In the genomic region with DNA sequence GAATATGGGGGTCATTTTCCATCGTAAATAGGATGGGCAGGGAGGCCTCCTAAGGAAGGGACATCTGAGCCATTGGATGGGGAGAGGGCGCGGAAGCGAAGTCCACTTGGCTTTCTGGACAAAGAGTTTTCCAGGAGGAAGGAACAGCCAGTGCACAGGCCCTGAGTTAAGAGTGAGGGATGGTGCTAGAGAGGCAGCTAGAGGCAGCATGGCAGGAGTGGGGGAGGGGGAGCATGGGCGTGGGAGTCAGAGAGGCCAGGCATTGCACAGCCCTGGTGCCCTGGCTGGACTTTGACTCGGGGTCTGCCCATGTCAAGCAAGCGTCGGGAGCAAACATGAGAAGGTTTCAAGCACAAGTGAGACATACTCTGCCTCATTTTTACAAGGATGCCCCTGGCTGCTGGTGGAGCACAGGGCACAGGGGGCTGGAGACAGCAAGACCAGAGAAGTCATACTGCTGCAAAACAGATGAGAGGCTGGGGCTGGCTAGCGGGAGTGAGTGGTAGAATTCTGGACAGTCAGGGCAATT, we compare ENCODE assay signal across 1 cellular context.
TF ChIP-seq lines count a peak whose summit lies in the region.

No MANE protein-coding gene starts in this region.

TF ChIP-seq in HepG2, 621 proteins besides CTCF, POLR2A, EP300 and RAD21 (continued from another document and continues in another):
- TF ChIP-seq, protein P1, sequence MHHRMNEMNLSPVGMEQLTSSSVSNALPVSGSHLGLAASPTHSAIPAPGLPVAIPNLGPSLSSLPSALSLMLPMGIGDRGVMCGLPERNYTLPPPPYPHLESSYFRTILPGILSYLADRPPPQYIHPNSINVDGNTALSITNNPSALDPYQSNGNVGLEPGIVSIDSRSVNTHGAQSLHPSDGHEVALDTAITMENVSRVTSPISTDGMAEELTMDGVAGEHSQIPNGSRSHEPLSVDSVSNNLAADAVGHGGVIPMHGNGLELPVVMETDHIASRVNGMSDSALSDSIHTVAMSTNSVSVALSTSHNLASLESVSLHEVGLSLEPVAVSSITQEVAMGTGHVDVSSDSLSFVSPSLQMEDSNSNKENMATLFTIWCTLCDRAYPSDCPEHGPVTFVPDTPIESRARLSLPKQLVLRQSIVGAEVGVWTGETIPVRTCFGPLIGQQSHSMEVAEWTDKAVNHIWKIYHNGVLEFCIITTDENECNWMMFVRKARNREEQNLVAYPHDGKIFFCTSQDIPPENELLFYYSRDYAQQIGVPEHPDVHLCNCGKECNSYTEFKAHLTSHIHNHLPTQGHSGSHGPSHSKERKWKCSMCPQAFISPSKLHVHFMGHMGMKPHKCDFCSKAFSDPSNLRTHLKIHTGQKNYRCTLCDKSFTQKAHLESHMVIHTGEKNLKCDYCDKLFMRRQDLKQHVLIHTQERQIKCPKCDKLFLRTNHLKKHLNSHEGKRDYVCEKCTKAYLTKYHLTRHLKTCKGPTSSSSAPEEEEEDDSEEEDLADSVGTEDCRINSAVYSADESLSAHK (CRISPR knock-in tag; IDR thresholded peaks at IDR 0.05; ENCODE audit: borderline replicate concordance), result no peak
- no peak for TF ChIP-seq ZNF224 (CRISPR knock-in tag; IDR thresholded peaks at IDR 0.05)
- no peak for TF ChIP-seq KLF11 (CRISPR knock-in tag; IDR thresholded peaks at IDR 0.05)
- no peak for TF ChIP-seq RFXANK (CRISPR knock-in tag; IDR thresholded peaks at IDR 0.05)
- TF ChIP-seq, protein P2, sequence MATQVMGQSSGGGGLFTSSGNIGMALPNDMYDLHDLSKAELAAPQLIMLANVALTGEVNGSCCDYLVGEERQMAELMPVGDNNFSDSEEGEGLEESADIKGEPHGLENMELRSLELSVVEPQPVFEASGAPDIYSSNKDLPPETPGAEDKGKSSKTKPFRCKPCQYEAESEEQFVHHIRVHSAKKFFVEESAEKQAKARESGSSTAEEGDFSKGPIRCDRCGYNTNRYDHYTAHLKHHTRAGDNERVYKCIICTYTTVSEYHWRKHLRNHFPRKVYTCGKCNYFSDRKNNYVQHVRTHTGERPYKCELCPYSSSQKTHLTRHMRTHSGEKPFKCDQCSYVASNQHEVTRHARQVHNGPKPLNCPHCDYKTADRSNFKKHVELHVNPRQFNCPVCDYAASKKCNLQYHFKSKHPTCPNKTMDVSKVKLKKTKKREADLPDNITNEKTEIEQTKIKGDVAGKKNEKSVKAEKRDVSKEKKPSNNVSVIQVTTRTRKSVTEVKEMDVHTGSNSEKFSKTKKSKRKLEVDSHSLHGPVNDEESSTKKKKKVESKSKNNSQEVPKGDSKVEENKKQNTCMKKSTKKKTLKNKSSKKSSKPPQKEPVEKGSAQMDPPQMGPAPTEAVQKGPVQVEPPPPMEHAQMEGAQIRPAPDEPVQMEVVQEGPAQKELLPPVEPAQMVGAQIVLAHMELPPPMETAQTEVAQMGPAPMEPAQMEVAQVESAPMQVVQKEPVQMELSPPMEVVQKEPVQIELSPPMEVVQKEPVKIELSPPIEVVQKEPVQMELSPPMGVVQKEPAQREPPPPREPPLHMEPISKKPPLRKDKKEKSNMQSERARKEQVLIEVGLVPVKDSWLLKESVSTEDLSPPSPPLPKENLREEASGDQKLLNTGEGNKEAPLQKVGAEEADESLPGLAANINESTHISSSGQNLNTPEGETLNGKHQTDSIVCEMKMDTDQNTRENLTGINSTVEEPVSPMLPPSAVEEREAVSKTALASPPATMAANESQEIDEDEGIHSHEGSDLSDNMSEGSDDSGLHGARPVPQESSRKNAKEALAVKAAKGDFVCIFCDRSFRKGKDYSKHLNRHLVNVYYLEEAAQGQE (IDR thresholded peaks at IDR 0.05; ENCODE audit: borderline replicate concordance in 1 of 2, low read depth in 1 of 2, low read length in 2 of 2), result no peak
- TF ChIP-seq, protein P3, sequence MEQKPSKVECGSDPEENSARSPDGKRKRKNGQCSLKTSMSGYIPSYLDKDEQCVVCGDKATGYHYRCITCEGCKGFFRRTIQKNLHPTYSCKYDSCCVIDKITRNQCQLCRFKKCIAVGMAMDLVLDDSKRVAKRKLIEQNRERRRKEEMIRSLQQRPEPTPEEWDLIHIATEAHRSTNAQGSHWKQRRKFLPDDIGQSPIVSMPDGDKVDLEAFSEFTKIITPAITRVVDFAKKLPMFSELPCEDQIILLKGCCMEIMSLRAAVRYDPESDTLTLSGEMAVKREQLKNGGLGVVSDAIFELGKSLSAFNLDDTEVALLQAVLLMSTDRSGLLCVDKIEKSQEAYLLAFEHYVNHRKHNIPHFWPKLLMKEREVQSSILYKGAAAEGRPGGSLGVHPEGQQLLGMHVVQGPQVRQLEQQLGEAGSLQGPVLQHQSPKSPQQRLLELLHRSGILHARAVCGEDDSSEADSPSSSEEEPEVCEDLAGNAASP (CRISPR knock-in tag; IDR thresholded peaks at IDR 0.05; ENCODE audit: borderline replicate concordance), result peak; percentile 74; the same call in 1 of the 2 replicates
- TF ChIP-seq ZNF558 (CRISPR knock-in tag; IDR thresholded peaks at IDR 0.05; ENCODE audit: borderline replicate concordance), result no peak
- TF ChIP-seq, protein P4, sequence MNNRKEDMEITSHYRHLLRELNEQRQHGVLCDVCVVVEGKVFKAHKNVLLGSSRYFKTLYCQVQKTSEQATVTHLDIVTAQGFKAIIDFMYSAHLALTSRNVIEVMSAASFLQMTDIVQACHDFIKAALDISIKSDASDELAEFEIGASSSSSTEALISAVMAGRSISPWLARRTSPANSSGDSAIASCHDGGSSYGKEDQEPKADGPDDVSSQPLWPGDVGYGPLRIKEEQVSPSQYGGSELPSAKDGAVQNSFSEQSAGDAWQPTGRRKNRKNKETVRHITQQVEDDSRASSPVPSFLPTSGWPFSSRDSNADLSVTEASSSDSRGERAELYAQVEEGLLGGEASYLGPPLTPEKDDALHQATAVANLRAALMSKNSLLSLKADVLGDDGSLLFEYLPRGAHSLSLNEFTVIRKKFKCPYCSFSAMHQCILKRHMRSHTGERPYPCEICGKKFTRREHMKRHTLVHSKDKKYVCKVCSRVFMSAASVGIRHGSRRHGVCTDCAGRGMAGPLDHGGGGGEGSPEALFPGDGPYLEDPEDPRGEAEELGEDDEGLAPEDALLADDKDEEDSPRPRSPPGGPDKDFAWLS (CRISPR knock-in tag; IDR thresholded peaks at IDR 0.05; ENCODE audit: borderline replicate concordance), result no peak
- TF ChIP-seq NR2C2 (CRISPR knock-in tag; IDR thresholded peaks at IDR 0.05; ENCODE audit: borderline replicate concordance), result peak; percentile 73
- no peak for TF ChIP-seq ZNF782 (CRISPR knock-in tag; IDR thresholded peaks at IDR 0.05; ENCODE audit: borderline replicate concordance)
- TF ChIP-seq, protein P5, sequence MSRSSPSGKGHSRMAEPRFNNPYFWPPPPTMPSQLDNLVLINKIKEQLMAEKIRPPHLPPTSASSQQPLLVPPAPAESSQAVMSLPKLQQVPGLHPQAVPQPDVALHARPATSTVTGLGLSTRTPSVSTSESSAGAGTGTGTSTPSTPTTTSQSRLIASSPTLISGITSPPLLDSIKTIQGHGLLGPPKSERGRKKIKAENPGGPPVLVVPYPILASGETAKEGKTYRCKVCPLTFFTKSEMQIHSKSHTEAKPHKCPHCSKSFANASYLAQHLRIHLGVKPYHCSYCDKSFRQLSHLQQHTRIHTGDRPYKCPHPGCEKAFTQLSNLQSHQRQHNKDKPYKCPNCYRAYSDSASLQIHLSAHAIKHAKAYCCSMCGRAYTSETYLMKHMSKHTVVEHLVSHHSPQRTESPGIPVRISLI (CRISPR knock-in tag; IDR thresholded peaks at IDR 0.05; ENCODE audit: borderline replicate concordance), result no peak; the same call in 1 of the 2 replicates
- TF ChIP-seq ZNF3 (CRISPR knock-in tag; IDR thresholded peaks at IDR 0.05), result no peak
- TF ChIP-seq JARID2 (CRISPR knock-in tag; IDR thresholded peaks at IDR 0.05; ENCODE audit: insufficient replicate concordance), result no peak
- TF ChIP-seq, protein P6, sequence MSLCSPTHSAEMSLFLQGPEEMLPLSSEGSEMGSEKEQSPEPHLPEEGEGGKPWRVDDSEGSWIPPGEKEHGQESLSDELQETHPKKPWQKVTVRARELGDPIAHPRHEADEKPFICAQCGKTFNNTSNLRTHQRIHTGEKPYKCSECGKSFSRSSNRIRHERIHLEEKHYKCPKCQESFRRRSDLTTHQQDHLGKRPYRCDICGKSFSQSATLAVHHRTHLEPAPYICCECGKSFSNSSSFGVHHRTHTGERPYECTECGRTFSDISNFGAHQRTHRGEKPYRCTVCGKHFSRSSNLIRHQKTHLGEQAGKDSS (CRISPR knock-in tag; IDR thresholded peaks at IDR 0.05; ENCODE audit: borderline replicate concordance, low read depth), result peak; percentile 66; the same call in 1 of the 2 replicates
- TF ChIP-seq ZNF557 (CRISPR knock-in tag; IDR thresholded peaks at IDR 0.05), result no peak
- TF ChIP-seq, protein P7, sequence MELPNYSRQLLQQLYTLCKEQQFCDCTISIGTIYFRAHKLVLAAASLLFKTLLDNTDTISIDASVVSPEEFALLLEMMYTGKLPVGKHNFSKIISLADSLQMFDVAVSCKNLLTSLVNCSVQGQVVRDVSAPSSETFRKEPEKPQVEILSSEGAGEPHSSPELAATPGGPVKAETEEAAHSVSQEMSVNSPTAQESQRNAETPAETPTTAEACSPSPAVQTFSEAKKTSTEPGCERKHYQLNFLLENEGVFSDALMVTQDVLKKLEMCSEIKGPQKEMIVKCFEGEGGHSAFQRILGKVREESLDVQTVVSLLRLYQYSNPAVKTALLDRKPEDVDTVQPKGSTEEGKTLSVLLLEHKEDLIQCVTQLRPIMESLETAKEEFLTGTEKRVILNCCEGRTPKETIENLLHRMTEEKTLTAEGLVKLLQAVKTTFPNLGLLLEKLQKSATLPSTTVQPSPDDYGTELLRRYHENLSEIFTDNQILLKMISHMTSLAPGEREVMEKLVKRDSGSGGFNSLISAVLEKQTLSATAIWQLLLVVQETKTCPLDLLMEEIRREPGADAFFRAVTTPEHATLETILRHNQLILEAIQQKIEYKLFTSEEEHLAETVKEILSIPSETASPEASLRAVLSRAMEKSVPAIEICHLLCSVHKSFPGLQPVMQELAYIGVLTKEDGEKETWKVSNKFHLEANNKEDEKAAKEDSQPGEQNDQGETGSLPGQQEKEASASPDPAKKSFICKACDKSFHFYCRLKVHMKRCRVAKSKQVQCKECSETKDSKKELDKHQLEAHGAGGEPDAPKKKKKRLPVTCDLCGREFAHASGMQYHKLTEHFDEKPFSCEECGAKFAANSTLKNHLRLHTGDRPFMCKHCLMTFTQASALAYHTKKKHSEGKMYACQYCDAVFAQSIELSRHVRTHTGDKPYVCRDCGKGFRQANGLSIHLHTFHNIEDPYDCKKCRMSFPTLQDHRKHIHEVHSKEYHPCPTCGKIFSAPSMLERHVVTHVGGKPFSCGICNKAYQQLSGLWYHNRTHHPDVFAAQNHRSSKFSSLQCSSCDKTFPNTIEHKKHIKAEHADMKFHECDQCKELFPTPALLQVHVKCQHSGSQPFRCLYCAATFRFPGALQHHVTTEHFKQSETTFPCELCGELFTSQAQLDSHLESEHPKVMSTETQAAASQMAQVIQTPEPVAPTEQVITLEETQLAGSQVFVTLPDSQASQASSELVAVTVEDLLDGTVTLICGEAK (IDR thresholded peaks at IDR 0.05), result no peak
- TF ChIP-seq, protein P7 (CRISPR knock-in tag; IDR thresholded peaks at IDR 0.05), result no peak
- TF ChIP-seq ZNF205 (CRISPR knock-in tag; IDR thresholded peaks at IDR 0.05), result peak; percentile 82; the same call in 1 of the 2 replicates
- no peak for TF ChIP-seq ZNF20 (CRISPR knock-in tag; IDR thresholded peaks at IDR 0.05)
- TF ChIP-seq CHD4 (IDR thresholded peaks at IDR 0.05; ENCODE audit: borderline replicate concordance, low read length), result no peak; the same call in 1 of the 2 replicates
- 0 out of 2 replicates have a peak, but pooled peaks have one; percentile 51 for TF ChIP-seq ZNF335 (CRISPR knock-in tag; IDR thresholded peaks at IDR 0.05)
- TF ChIP-seq ZNF614 (CRISPR knock-in tag; IDR thresholded peaks at IDR 0.05; ENCODE audit: borderline replicate concordance), result peak; percentile 86; the same call in 1 of the 2 replicates
- TF ChIP-seq, protein P8, sequence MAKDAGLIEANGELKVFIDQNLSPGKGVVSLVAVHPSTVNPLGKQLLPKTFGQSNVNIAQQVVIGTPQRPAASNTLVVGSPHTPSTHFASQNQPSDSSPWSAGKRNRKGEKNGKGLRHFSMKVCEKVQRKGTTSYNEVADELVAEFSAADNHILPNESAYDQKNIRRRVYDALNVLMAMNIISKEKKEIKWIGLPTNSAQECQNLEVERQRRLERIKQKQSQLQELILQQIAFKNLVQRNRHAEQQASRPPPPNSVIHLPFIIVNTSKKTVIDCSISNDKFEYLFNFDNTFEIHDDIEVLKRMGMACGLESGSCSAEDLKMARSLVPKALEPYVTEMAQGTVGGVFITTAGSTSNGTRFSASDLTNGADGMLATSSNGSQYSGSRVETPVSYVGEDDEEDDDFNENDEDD (CRISPR knock-in tag; IDR thresholded peaks at IDR 0.05; ENCODE audit: borderline replicate concordance), result peak; percentile 57; the same call in 1 of the 2 replicates
- TF ChIP-seq ZBTB38 (CRISPR knock-in tag; IDR thresholded peaks at IDR 0.05), result peak; percentile 64
- no peak for TF ChIP-seq FIP1L1 (IDR thresholded peaks at IDR 0.05; ENCODE audit: borderline replicate concordance, insufficient read depth, low read depth, low read length)
- TF ChIP-seq NFYC (CRISPR knock-in tag; IDR thresholded peaks at IDR 0.05), result no peak
- TF ChIP-seq SAP130 (CRISPR knock-in tag; IDR thresholded peaks at IDR 0.05; ENCODE audit: low read depth), result peak; percentile 74
- no peak for TF ChIP-seq ZFP36L2 (CRISPR knock-in tag; IDR thresholded peaks at IDR 0.05)
